In genomic region chr21:9759972-9760371, GRCh38 we compare ENCODE assay signal across 26 cellular contexts.
"Had no signal": no experiment of that assay in that cellular context is flagged by ENCODE, and none has a peak within 500 bp of the region (broad histone marks: within the 10 kb centered on the region; RNA-seq: fewer than 3 reads in every experiment).

No MANE protein-coding gene starts in this region.

- DNase-seq: hypothalamus; immature natural killer cell; kidney; left colon; lower lobe of right lung; mammary epithelial cell; mesenchymal stem cell; naive B cell; natural killer cell; nephron progenitor cell; occipital lobe; ovary; sigmoid colon; small intestine; spleen; stimulated activated CD4-positive, alpha-beta T cell treated with anti-CD3 and anti-CD28 coated beads, Interleukin-4, amount 100 ng/mL, for 24 hours; stimulated activated naive CD4-positive, alpha-beta T cell; uterus had no signal

- H3K4me1 ChIP-seq: left lung, lower lobe of right lung, neural progenitor cell, right atrium auricular region, sigmoid colon, spleen, suprapubic skin, tibial nerve, uterus had no signal

- H3K9me3 ChIP-seq: ovary, right atrium auricular region, uterus had no signal

- H3K27me3 ChIP-seq: left lung, neural progenitor cell, neutrophil, ovary, right atrium auricular region, spleen, suprapubic skin, tibial nerve, uterus had no signal

- H3K27ac ChIP-seq: left lung, lower lobe of right lung, neural progenitor cell, neutrophil, ovary, right atrium auricular region, sigmoid colon, spleen, suprapubic skin, tibial nerve, uterus had no signal

- H2AFZ ChIP-seq: neural progenitor cell had no signal

- H3K9ac ChIP-seq: neural progenitor cell had no signal

- H3K4me2 ChIP-seq: neural progenitor cell had no signal

- H3K4me3 ChIP-seq: left lung, lower lobe of right lung, neural progenitor cell, ovary, right atrium auricular region, sigmoid colon, spleen, suprapubic skin, tibial nerve, uterus had no signal

- FAIRE-seq: islet of Langerhans, kidney, small intestine had no signal

- ATAC-seq: left colon; left lung; natural killer cell; stimulated activated effector memory CD8-positive, alpha-beta T cell treated with anti-CD3 and anti-CD28 coated beads, Interleukin-12 subunit alpha, Interleukin-12 subunit beta, amount 100 ng/mL, for 72 hours had no signal

- H3K36me3 ChIP-seq: left lung, lower lobe of right lung, neutrophil, ovary, right atrium auricular region, sigmoid colon, spleen, suprapubic skin, tibial nerve had no signal
